ENCODE assay signal across 8 cellular contexts in genomic region chr2:216113572-216113971, GRCh38. TPM values are rescaled to one million over a fixed set of nuclear protein-coding genes. Genes with fewer than 3 reads are reported as not detected.
DNase-seq lines count a peak whose midpoint lies in the region; ATAC-seq and TF ChIP-seq lines count a peak whose summit lies in the region.

No MANE protein-coding gene starts in this region.

- H3K36me3 ChIP-seq in WERI-Rb-1, result peaks cover 79% of the 10 kb centered on the region
- H3K36me3 ChIP-seq in ascending aorta, result peaks cover 24 to 38% of the 10 kb centered on the region in 2 donors

- H3K27ac ChIP-seq in WERI-Rb-1 (peak overlapping the region; percentile 34), ascending aorta (no peak overlapping the region)

- H3K4me1 ChIP-seq in ascending aorta, result peaks cover 3 to 20% of the 10 kb centered on the region in 2 donors

- peak; percentile 64 for ATAC-seq in HG02943 (IDR thresholded peaks at IDR 0.05; ENCODE audit: low read depth, unreplicated experiment)
- no peak for ATAC-seq in sciatic nerve

- H3K4me3 ChIP-seq in WERI-Rb-1 (ENCODE audit: low read depth, low read length) (no peak overlapping the region), ascending aorta (no peak overlapping the region)

- intact Hi-C loops in sciatic nerve (cut with DNase I), result no loop called here
- intact Hi-C loops in ascending aorta (cut with DNase I), result loop anchor here (10.0 kb wide), 1 partner anchor 799 kb away; the partner anchor contains the start of gene ATIC

- H3K9me3 ChIP-seq in WERI-Rb-1 (ENCODE audit: severe bottlenecking) (no peaks in the 10 kb centered on the region), ascending aorta (no peaks in the 10 kb centered on the region)

- H3K27me3 ChIP-seq in WERI-Rb-1 (ENCODE audit: insufficient read depth, low read depth, severe bottlenecking) (no peaks in the 10 kb centered on the region), ascending aorta (no peaks in the 10 kb centered on the region)

- TF ChIP-seq CTCF in WERI-Rb-1 (IDR thresholded peaks at IDR 0.05; ENCODE audit: low read depth, low read length), result no peak
- no peak for TF ChIP-seq CTCF in ascending aorta (IDR thresholded peaks at IDR 0.05)

- peak; percentile 6 for DNase-seq in stimulated activated CD4-positive, alpha-beta T cell treated with anti-CD3 and anti-CD28 coated beads, Interleukin-4, amount 100 ng/mL, for 24 hours
- DNase-seq in stimulated activated CD4-positive, alpha-beta T cell treated with anti-CD3 and anti-CD28 coated beads, Interleukin-4, amount 100 ng/mL, for 1 hour, result no peak
- DNase-seq in WERI-Rb-1 (no peak), sciatic nerve (ENCODE audit: low spot score) (no peak), ascending aorta (ENCODE audit: low spot score in 2 of 2) (no peak), SHP77 treated with DMSO at 0.1 percent for 48 hours (lab: John Stamatoyannopoulos, UW) (no peak)
- DNase-seq in NK-92 treated with Interleukin-12 subunit alpha and Interleukin-12 subunit beta, amount 100 ng/mL, for 24 hours (lab: John Stamatoyannopoulos, UW), result no peak

RNA-seq across cellular contexts. Expression of gene XRCC5, which starts 4.4 kb away (rescaled TPM):
- total RNA-seq in sciatic nerve (173 TPM), ascending aorta (45.4 TPM)

RNA-seq across cellular contexts. Expression of gene TMEM169, which starts 31.9 kb away (rescaled TPM):
- total RNA-seq in sciatic nerve, result 1.6 TPM
- 7.3 TPM for total RNA-seq in ascending aorta

RNA-seq across cellular contexts. Expression of gene PECR, which starts 32.0 kb away (rescaled TPM):
- total RNA-seq in sciatic nerve (15.1 TPM), ascending aorta (32.2 TPM)
